Comparison of ENCODE assay signal across 13 cellular contexts in the genomic region with DNA sequence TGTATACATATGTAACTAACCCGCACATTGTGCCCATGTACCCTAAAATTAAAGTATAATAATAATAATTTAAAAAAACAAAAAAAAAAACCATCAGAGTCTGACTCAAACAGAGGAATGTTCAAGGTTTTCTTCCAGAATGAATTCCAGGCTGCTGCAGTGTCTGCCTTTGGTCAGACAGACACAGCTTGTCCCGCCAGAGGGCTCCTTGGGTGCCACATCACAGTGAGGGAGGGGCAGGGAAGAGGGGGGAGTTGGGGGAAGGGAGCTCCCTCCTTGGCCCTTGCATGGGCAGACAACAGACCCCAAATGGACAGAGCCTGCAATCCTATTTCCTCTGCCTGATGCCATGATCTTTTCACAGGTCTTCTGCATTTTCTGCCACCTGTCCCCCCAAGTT. TPM values are rescaled to one million over a fixed set of nuclear protein-coding genes. Genes with fewer than 3 reads are reported as not detected.
A peak's percentile ranks its signal among the peaks of the same experiment; 100 is the strongest.
DNase-seq lines count a peak whose midpoint lies in the region; ATAC-seq and TF ChIP-seq lines count a peak whose summit lies in the region.
"Had no signal": no experiment of that assay in that cellular context is flagged by ENCODE, and none has a peak within 500 bp of the region (broad histone marks: within the 10 kb centered on the region; RNA-seq: fewer than 3 reads in every experiment).

No MANE protein-coding gene starts in this region.

- H3K4me3 Mint-ChIP-seq in osteocyte (ENCODE audit: unreplicated experiment) = no peak overlapping the region
- H3K4me3 Mint-ChIP-seq: central memory CD8-positive, alpha-beta T cell had no signal

- peaks cover 41 to 47% of the 10 kb centered on the region in 2 experiments for H3K4me1 ChIP-seq in SK-N-SH (ENCODE audit: control insufficient read depth in 1 of 2, insufficient read depth in 2 of 2, low read depth in 1 of 2, low read length in 1 of 2)
- H3K4me1 ChIP-seq: BLaER1, pancreas had no signal

- WGBS in SK-N-SH (ENCODE audit: low lambda C conversion rate) = 57% methylated on average over 2 of the region's 2 CpGs

- no peak for TF ChIP-seq RAD21 in SK-N-SH (IDR thresholded peaks at IDR 0.05; ENCODE audit: low read length)

- ATAC-seq in GM19328 (IDR thresholded peaks at IDR 0.05; ENCODE audit: unreplicated experiment) (no peak), GM21825 (IDR thresholded peaks at IDR 0.05; ENCODE audit: unreplicated experiment) (no peak), GM19467 (IDR thresholded peaks at IDR 0.05; ENCODE audit: unreplicated experiment) (no peak)

- H3K4me1 Mint-ChIP-seq in osteocyte (ENCODE audit: unreplicated experiment) = peaks cover 63% of the 10 kb centered on the region
- H3K4me1 Mint-ChIP-seq: central memory CD8-positive, alpha-beta T cell had no signal

- H3K4me2 ChIP-seq in SK-N-SH = peak overlapping the region; percentile 43
- H3K4me2 ChIP-seq: BLaER1 had no signal

- peak overlapping the region; percentile 37; the same call in 1 of the 2 replicates for H3K9ac ChIP-seq in SK-N-SH
- H3K9ac ChIP-seq: BLaER1 had no signal

- H2AFZ ChIP-seq in SK-N-SH (ENCODE audit: low read depth) = no peak overlapping the region

- no peaks in the 10 kb centered on the region for H3K9me2 ChIP-seq in SK-N-SH

- H4K20me1 ChIP-seq in SK-N-SH (ENCODE audit: insufficient read depth) = no peaks in the 10 kb centered on the region
- H4K20me1 ChIP-seq: BLaER1 had no signal

- TF ChIP-seq CTCF in AG04449 (IDR thresholded peaks at IDR 0.05; ENCODE audit: insufficient read depth, low read length, missing control alignments) (peak; percentile 41), SK-N-SH (IDR thresholded peaks at IDR 0.05) (peak; percentile 43), osteocyte (IDR thresholded peaks at IDR 0.05) (no peak)

- peak overlapping the region; percentile 66 to 90 for H3K27ac ChIP-seq in SK-N-SH (ENCODE audit: low read depth in 2 of 2, low read length in 1 of 2)
- H3K27ac ChIP-seq: BLaER1, pancreas had no signal

- H3K36me3 Mint-ChIP-seq in osteocyte (ENCODE audit: unreplicated experiment) = peaks cover 38% of the 10 kb centered on the region

- POLR2A ChIA-PET in AG04449 (lab: Yijun Ruan, JAX) = no interaction called here
- POLR2A ChIA-PET in SK-N-SH (lab: Yijun Ruan, JAX) = no interaction called here

- peak overlapping the region; percentile 92 for H3K27ac Mint-ChIP-seq in osteocyte (ENCODE audit: unreplicated experiment)

- H3K27me3 Mint-ChIP-seq in osteocyte (ENCODE audit: unreplicated experiment) = no peaks in the 10 kb centered on the region

- H3K27me3 ChIP-seq in SK-N-SH (ENCODE audit: insufficient read depth) = no peaks in the 10 kb centered on the region
- H3K27me3 ChIP-seq: BLaER1, pancreas had no signal

- peaks cover 46 to 50% of the 10 kb centered on the region in 2 experiments for H3K36me3 ChIP-seq in SK-N-SH (replicated peaks in 1 of 2; ENCODE audit: control insufficient read depth in 1 of 2, insufficient read depth in 2 of 2, low read length in 1 of 2)
- H3K36me3 ChIP-seq: BLaER1 had no signal

- DNase-seq in AG04449 (ENCODE audit: low read depth, low spot score) (no peak), SK-N-SH (no peak), glomerular visceral epithelial cell (ENCODE audit: extremely low spot score) (peak; percentile 37), osteocyte (ENCODE audit: extremely low spot score, unreplicated experiment) (no peak), NCI-H128 (lab: John Stamatoyannopoulos, UW; ENCODE audit: unreplicated experiment) (no peak)
- DNase-seq: NCI-H1105 treated with DMSO at 0.1 percent for 48 hours, NCI-H774, pancreas had no signal

- peaks cover 4% of the 10 kb centered on the region for H3K9me3 Mint-ChIP-seq in osteocyte (ENCODE audit: unreplicated experiment)
- H3K9me3 Mint-ChIP-seq: central memory CD8-positive, alpha-beta T cell had no signal

- peaks cover 17% of the 10 kb centered on the region for H3F3A ChIP-seq in SK-N-SH (replicated peaks; ENCODE audit: insufficient read depth)

- no peaks in the 10 kb centered on the region for H3K9me3 ChIP-seq in SK-N-SH
- H3K9me3 ChIP-seq: BLaER1, pancreas had no signal

- CTCF ChIA-PET in AG04449 (lab: Yijun Ruan, JAX) = interaction anchor here (1.8 kb wide), 1 partner anchor 50 kb away, joined by 5 read pairs; no protein-coding TSS in a partner anchor
- CTCF ChIA-PET in SK-N-SH (lab: Yijun Ruan, JAX) = interaction anchor here (1.0 to 2.4 kb wide), 3 partner anchors 50 to 89 kb away, joined by 3 to 8 read pairs (median 3); no protein-coding TSS in a partner anchor

- peak in 1 of 2 experiments; percentile 62; a peak in 2 of 4 replicates for TF ChIP-seq EP300 in SK-N-SH (IDR thresholded peaks at IDR 0.05; ENCODE audit: borderline replicate concordance in 1 of 2, low read depth in 1 of 2, low read length in 1 of 2)

- H3K4me3 ChIP-seq in AG04449 (ENCODE audit: low read depth, low read length) = no peak overlapping the region
- no peak overlapping the region for H3K4me3 ChIP-seq in SK-N-SH (ENCODE audit: low read depth in 2 of 2, low read length in 1 of 2)
- H3K4me3 ChIP-seq: BLaER1, pancreas had no signal

- peaks cover 53% of the 10 kb centered on the region for H3K79me2 ChIP-seq in SK-N-SH (ENCODE audit: insufficient read depth)

TF ChIP-seq in SK-N-SH, 30 proteins besides CTCF, POLR2A, EP300 and RAD21 (continues in another document):
- TF ChIP-seq SIN3A (IDR thresholded peaks at IDR 0.05; ENCODE audit: borderline replicate concordance, low read depth, low read length) = no peak
- TF ChIP-seq POLR2AphosphoS5 (IDR thresholded peaks at IDR 0.05; ENCODE audit: low read depth, low read length) = no peak
- no peak for TF ChIP-seq SMC3 (IDR thresholded peaks at IDR 0.05; ENCODE audit: low read depth, low read length)
- TF ChIP-seq MEF2A (IDR thresholded peaks at IDR 0.05; ENCODE audit: borderline replicate concordance, low read depth) = no peak
- TF ChIP-seq TEAD4 (IDR thresholded peaks at IDR 0.05; ENCODE audit: borderline replicate concordance, insufficient read depth) = peak; percentile 52; the same call in 1 of the 2 replicates
- no peak for TF ChIP-seq GATA2 (CRISPR knock-in tag; IDR thresholded peaks at IDR 0.05)
- no peak for TF ChIP-seq YY1 (IDR thresholded peaks at IDR 0.05; ENCODE audit: low read depth)
- TF ChIP-seq GABPA (IDR thresholded peaks at IDR 0.05; ENCODE audit: low read depth) = no peak
- TF ChIP-seq, protein P1, sequence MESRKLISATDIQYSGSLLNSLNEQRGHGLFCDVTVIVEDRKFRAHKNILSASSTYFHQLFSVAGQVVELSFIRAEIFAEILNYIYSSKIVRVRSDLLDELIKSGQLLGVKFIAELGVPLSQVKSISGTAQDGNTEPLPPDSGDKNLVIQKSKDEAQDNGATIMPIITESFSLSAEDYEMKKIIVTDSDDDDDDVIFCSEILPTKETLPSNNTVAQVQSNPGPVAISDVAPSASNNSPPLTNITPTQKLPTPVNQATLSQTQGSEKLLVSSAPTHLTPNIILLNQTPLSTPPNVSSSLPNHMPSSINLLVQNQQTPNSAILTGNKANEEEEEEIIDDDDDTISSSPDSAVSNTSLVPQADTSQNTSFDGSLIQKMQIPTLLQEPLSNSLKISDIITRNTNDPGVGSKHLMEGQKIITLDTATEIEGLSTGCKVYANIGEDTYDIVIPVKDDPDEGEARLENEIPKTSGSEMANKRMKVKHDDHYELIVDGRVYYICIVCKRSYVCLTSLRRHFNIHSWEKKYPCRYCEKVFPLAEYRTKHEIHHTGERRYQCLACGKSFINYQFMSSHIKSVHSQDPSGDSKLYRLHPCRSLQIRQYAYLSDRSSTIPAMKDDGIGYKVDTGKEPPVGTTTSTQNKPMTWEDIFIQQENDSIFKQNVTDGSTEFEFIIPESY (IDR thresholded peaks at IDR 0.05; ENCODE audit: borderline replicate concordance, low read depth) = no peak
- TF ChIP-seq, protein P2, sequence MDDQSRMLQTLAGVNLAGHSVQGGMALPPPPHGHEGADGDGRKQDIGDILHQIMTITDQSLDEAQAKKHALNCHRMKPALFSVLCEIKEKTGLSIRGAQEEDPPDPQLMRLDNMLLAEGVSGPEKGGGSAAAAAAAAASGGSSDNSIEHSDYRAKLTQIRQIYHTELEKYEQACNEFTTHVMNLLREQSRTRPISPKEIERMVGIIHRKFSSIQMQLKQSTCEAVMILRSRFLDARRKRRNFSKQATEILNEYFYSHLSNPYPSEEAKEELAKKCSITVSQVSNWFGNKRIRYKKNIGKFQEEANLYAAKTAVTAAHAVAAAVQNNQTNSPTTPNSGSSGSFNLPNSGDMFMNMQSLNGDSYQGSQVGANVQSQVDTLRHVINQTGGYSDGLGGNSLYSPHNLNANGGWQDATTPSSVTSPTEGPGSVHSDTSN (IDR thresholded peaks at IDR 0.05) = peak; percentile 47
- TF ChIP-seq, protein P3, sequence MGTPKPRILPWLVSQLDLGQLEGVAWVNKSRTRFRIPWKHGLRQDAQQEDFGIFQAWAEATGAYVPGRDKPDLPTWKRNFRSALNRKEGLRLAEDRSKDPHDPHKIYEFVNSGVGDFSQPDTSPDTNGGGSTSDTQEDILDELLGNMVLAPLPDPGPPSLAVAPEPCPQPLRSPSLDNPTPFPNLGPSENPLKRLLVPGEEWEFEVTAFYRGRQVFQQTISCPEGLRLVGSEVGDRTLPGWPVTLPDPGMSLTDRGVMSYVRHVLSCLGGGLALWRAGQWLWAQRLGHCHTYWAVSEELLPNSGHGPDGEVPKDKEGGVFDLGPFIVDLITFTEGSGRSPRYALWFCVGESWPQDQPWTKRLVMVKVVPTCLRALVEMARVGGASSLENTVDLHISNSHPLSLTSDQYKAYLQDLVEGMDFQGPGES (IDR thresholded peaks at IDR 0.05; ENCODE audit: low read depth, low read length) = no peak
- TF ChIP-seq NRF1 (IDR thresholded peaks at IDR 0.05; ENCODE audit: low read depth, low read length) = no peak
- no peak for TF ChIP-seq FOXJ3 (CRISPR knock-in tag; IDR thresholded peaks at IDR 0.05)
- TF ChIP-seq, protein P4, sequence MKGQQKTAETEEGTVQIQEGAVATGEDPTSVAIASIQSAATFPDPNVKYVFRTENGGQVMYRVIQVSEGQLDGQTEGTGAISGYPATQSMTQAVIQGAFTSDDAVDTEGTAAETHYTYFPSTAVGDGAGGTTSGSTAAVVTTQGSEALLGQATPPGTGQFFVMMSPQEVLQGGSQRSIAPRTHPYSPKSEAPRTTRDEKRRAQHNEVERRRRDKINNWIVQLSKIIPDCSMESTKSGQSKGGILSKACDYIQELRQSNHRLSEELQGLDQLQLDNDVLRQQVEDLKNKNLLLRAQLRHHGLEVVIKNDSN (IDR thresholded peaks at IDR 0.05; ENCODE audit: borderline replicate concordance, low read depth) = no peak
- TF ChIP-seq TAF1 (IDR thresholded peaks at IDR 0.05; ENCODE audit: borderline replicate concordance, low read depth, low read length) = no peak
- TF ChIP-seq FOXM1 (IDR thresholded peaks at IDR 0.05; ENCODE audit: low read depth) = no peak
- no peak for TF ChIP-seq EZH2phosphoT487 (IDR thresholded peaks at IDR 0.05; ENCODE audit: borderline replicate concordance, low read depth)
- no peak for TF ChIP-seq MXI1 (IDR thresholded peaks at IDR 0.05; ENCODE audit: low read depth, low read length)
- peak; percentile 58; the same call in 1 of the 2 replicates for TF ChIP-seq NFIC (IDR thresholded peaks at IDR 0.05; ENCODE audit: borderline replicate concordance)

RNA-seq across cellular contexts. Expression of a gene that starts 36.5 kb away (rescaled TPM):
- 328 and 481 TPM in 2 replicates for polyA plus RNA-seq in SK-N-SH (2012; rRNA removed)
- polyA plus RNA-seq in SK-N-SH (2012; cell fraction: cytosol; rRNA removed) = 217 and 321 TPM in 2 replicates
- polyA plus RNA-seq in SK-N-SH (2012; cell fraction: nucleus; rRNA removed) = 338 and 344 TPM in 2 replicates
- 419 and 441 TPM in 2 replicates for total RNA-seq in osteocyte
